ENCODE assay signal across 8 cellular contexts in the genomic region with DNA sequence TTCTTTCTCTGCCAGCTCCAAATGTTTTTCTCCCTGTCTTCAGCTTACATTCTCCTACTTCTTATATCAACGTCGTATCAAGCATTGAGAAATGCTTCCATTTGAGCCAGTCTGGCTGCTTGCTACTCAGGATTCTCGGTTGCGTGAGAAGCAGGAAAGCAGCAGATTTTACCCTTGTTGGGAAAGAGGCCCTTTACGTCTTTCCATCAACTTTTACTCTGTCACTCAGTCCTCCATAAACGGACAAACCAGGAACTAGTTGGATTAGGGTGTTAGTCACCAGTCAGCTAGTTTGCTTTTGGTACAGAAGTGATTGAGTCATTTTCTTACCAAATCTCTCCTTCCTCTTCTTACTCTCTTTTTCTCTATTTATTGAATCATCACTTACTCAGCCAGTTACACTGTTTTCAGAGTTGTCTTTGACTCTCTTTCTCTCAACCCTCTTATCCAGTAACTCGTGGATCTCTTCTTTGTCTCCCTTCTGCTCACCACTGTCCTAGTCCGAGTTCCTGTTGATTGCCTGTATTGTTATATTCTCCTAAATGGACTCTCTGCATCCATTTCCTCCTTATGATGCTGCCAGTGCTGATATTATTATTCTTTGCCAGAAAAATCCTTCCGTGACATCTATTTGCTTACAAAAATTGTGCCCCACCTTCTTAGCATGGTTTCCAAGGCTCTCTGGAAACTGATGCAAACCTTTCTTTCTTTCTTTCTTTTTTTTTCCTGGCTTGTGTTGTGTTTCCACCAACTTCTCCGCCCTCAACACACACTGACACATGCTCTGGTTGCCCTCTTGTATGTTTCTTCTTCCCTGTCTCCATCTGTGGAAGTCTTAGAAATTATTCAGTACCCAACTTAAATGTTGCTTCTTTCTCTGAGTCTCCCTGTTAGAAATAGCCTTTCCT.
DNase-seq lines count a peak whose midpoint lies in the region; TF ChIP-seq lines count a peak whose summit lies in the region.

No MANE protein-coding gene starts in this region.

- H3K9ac ChIP-seq in mammary epithelial cell (ENCODE audit: insufficient read depth, low read length), result peak overlapping the region; percentile 35

- in situ Hi-C loops in mammary epithelial cell (cut with MboI; ENCODE audit: low sequenced_read_pairs in 2 of 2), result no loop called here

- BruUV-seq in mammary epithelial cell (replicated peaks; lab: Mats Ljungman, UMichigan), result TSS peak; percentile 50

- dilution Hi-C loops in mammary epithelial cell (cut with HindIII; ENCODE audit: low sequenced_read_pairs), result no loop called here

- H3K4me1 ChIP-seq in mammary epithelial cell (ENCODE audit: insufficient read depth, low read length), result peaks cover 26% of the 10 kb centered on the region

- peak; percentile 92 for DNase-seq in CD1c-positive myeloid dendritic cell (ENCODE audit: extremely low spot score)
- DNase-seq in LoVo (ENCODE audit: low spot score), result peak; percentile 44
- peak; percentile 89 for DNase-seq in mammary epithelial cell
- peak; percentile 44 for DNase-seq in myocyte (ENCODE audit: low read depth)
- no peak for DNase-seq in NCI-H69 (lab: John Stamatoyannopoulos, UW)
- no peak for DNase-seq in NCI-H1105 (lab: John Stamatoyannopoulos, UW)
- DNase-seq in RPMI8226, result no peak
- no peak for DNase-seq in GM19238 (ENCODE audit: insufficient read length, low spot score)

- H3K4me2 ChIP-seq in mammary epithelial cell (ENCODE audit: insufficient read depth, low read depth, low read length), result peak overlapping the region; percentile 72

- peaks cover 4% of the 10 kb centered on the region for H3K79me2 ChIP-seq in mammary epithelial cell (ENCODE audit: insufficient read depth, low read length)

- 68% methylated on average over 10 of the region's 10 CpGs for WGBS in mammary epithelial cell (ENCODE audit: low coverage, missing lambda C conversion rate)

- H3K4me3 ChIP-seq in mammary epithelial cell (replicated peaks in 1 of 3; ENCODE audit: insufficient read depth in 1 of 3, low read depth in 2 of 3, low read length in 3 of 3), result no peak overlapping the region

- no peaks in the 10 kb centered on the region for H3K36me3 ChIP-seq in mammary epithelial cell (ENCODE audit: insufficient read depth, low read length)

- H3K27me3 ChIP-seq in mammary epithelial cell (ENCODE audit: insufficient read depth, low read length), result no peaks in the 10 kb centered on the region

- peak overlapping the region; percentile 87 for H2AFZ ChIP-seq in mammary epithelial cell (ENCODE audit: low read depth, low read length)

- CTCF ChIA-PET in mammary epithelial cell (lab: Charles Lee; ENCODE audit: low non-redundant PET), result no interaction called here

- no peak for TF ChIP-seq CTCF in mammary epithelial cell (conservative IDR thresholded peaks at IDR 0.05 in 1 of 2, IDR thresholded peaks at IDR 0.05 in 1 of 2; ENCODE audit: extremely low read depth in 1 of 2, insufficient read depth in 1 of 2, low read depth in 1 of 2, low read length in 2 of 2)

- intact Hi-C loops in mammary epithelial cell (cut with micrococcal nuclease), result no loop called here

- H3K27ac ChIP-seq in mammary epithelial cell (ENCODE audit: insufficient read depth, low read depth, low read length), result peak overlapping the region; percentile 87

- H4K20me1 ChIP-seq in mammary epithelial cell (ENCODE audit: insufficient read depth, low read length), result no peaks in the 10 kb centered on the region

- no peaks in the 10 kb centered on the region for H3K9me3 ChIP-seq in mammary epithelial cell (replicated peaks; ENCODE audit: insufficient read depth, low read length)

Comparison
In these comparisons a context has a peak if more than half of its experiments do, and no peak if none do; other contexts are left out.
1. DNase-seq: peak in CD1c-positive myeloid dendritic cell (single experiment), LoVo (single experiment), mammary epithelial cell (single experiment) and myocyte (single experiment); none in NCI-H69 (single experiment), NCI-H1105 (single experiment), RPMI8226 (single experiment) and GM19238 (single experiment).